In the genomic region with DNA sequence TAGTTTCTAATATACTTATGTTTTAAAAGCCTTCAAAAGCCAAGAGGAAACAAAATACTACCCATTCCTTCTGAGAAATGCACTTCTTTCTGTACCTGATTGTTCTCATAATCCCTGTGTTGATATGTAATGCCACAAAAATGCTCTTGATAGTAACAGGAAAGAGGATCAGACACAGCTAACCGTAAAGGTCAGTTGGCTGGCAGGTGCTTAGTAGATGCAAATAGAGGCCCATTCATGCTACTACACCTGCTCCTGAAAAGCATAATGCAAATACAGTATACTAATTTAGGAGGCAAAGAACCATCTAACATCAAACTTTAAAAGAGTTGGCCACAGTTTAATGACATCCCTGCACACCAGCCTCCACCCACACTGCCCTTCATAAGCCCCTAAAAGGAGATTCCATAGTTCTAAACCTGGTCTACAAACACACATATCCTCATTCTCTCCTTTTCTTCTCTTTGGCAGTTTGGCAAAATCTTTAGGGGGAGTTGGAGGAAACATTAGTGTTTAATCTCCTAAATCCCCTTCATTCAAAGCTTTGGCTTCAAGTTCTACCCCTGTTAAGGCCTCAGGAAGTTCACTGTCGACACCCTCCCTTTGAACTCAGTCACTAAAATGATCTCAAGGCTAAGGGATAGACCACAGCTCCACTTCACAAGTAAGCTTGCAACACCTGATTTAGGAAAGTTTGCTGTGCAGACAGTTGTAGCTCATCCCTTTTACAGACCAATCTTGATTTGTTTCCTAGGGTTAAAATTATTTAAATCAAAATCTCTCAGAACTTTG, we compare ENCODE assay signal across 11 cellular contexts. TPM values are rescaled to one million over a fixed set of nuclear protein-coding genes. Genes with fewer than 3 reads are reported as not detected.
DNase-seq lines count a peak whose midpoint lies in the region; ATAC-seq, FAIRE-seq and TF ChIP-seq lines count a peak whose summit lies in the region.
"Had no signal": no experiment of that assay in that cellular context is flagged by ENCODE, and none has a peak within 500 bp of the region (broad histone marks: within the 10 kb centered on the region; RNA-seq: fewer than 3 reads in every experiment).

No MANE protein-coding gene starts in this region.

- peak overlapping the region; percentile 18 for H3K4me3 Mint-ChIP-seq in activated CD4-positive, alpha-beta T cell treated with anti-CD3 and anti-CD28 coated beads, Interleukin-2, amount 10 ng/mL, durations not matched to agents 24 days and 14 days
- H3K4me3 Mint-ChIP-seq in nephron progenitor cell, result no peak overlapping the region
- H3K4me3 Mint-ChIP-seq: activated B cell treated with CpG ODN at 0.5 μM for 24 hours had no signal

- ATAC-seq in HG03095 (IDR thresholded peaks at IDR 0.05; ENCODE audit: unreplicated experiment), result no peak
- no peak for ATAC-seq in HG03439 (IDR thresholded peaks at IDR 0.05; ENCODE audit: unreplicated experiment)

- DNase-seq in activated CD4-positive, alpha-beta T cell treated with anti-CD3 and anti-CD28 coated beads, Interleukin-2, amount 10 ng/mL, durations not matched to agents 24 days and 14 days, result peak; percentile 67
- DNase-seq in activated CD4-positive, alpha-beta T cell treated with anti-CD3 and anti-CD28 coated beads for 1 hour, result no peak
- DNase-seq in NCI-H146 treated with DMSO at 0.1 percent for 48 hours (lab: John Stamatoyannopoulos, UW; ENCODE audit: unreplicated experiment) (peak; percentile 59), SHP77 treated with DMSO at 0.1 percent for 48 hours (lab: John Stamatoyannopoulos, UW) (peak; percentile 87), nephron progenitor cell (no peak), RCC 7860 (ENCODE audit: low spot score) (no peak)
- DNase-seq: activated B cell treated with CpG ODN at 0.5 μM for 24 hours, adrenal gland, NCI-H187 treated with DMSO at 0.1 percent for 48 hours had no signal

- no peaks in the 10 kb centered on the region for H3K27me3 Mint-ChIP-seq in activated CD4-positive, alpha-beta T cell treated with anti-CD3 and anti-CD28 coated beads, Interleukin-2, amount 10 ng/mL, durations not matched to agents 24 days and 14 days
- peaks cover 9% of the 10 kb centered on the region for H3K27me3 Mint-ChIP-seq in nephron progenitor cell (ENCODE audit: low read depth, poor library complexity)
- H3K27me3 Mint-ChIP-seq: activated B cell treated with CpG ODN at 0.5 μM for 24 hours had no signal

- no peak overlapping the region for H3K27ac Mint-ChIP-seq in activated CD4-positive, alpha-beta T cell treated with anti-CD3 and anti-CD28 coated beads, Interleukin-2, amount 10 ng/mL, durations not matched to agents 24 days and 14 days
- H3K27ac Mint-ChIP-seq in nephron progenitor cell, result peak overlapping the region; percentile 20
- H3K27ac Mint-ChIP-seq: activated B cell treated with CpG ODN at 0.5 μM for 24 hours had no signal

- no peak for TF ChIP-seq CTCF in nephron progenitor cell (IDR thresholded peaks at IDR 0.05)

- H3K9me3 Mint-ChIP-seq in activated CD4-positive, alpha-beta T cell treated with anti-CD3 and anti-CD28 coated beads, Interleukin-2, amount 10 ng/mL, durations not matched to agents 24 days and 14 days, result peaks cover 4% of the 10 kb centered on the region
- no peaks in the 10 kb centered on the region for H3K9me3 Mint-ChIP-seq in nephron progenitor cell
- H3K9me3 Mint-ChIP-seq: activated B cell treated with CpG ODN at 0.5 μM for 24 hours had no signal

- intact Hi-C loops in activated CD4-positive, alpha-beta T cell treated with anti-CD3 and anti-CD28 coated beads, Interleukin-2, amount 10 ng/mL, durations not matched to agents 24 days and 14 days (cut with micrococcal nuclease), result no loop called here

- peaks cover 34% of the 10 kb centered on the region for H3K4me1 Mint-ChIP-seq in activated CD4-positive, alpha-beta T cell treated with anti-CD3 and anti-CD28 coated beads, Interleukin-2, amount 10 ng/mL, durations not matched to agents 24 days and 14 days
- peaks cover 40% of the 10 kb centered on the region for H3K4me1 Mint-ChIP-seq in nephron progenitor cell

- no peak for FAIRE-seq in RCC 7860 (lab: Jason Lieb, UNC)

- peaks cover 3% of the 10 kb centered on the region for H3K36me3 Mint-ChIP-seq in activated CD4-positive, alpha-beta T cell treated with anti-CD3 and anti-CD28 coated beads, Interleukin-2, amount 10 ng/mL, durations not matched to agents 24 days and 14 days (ENCODE audit: low read depth)
- no peaks in the 10 kb centered on the region for H3K36me3 Mint-ChIP-seq in nephron progenitor cell (ENCODE audit: low read depth)

RNA-seq across cellular contexts. Expression of a gene that starts 2.9 kb away (rescaled TPM):
- 96.3 and 107 TPM in 2 replicates for total RNA-seq in activated CD4-positive, alpha-beta T cell treated with anti-CD3 and anti-CD28 coated beads, Interleukin-2, amount 10 ng/mL, durations not matched to agents 24 days and 14 days

Comparison
In these comparisons a context has a peak if more than half of its experiments do, and no peak if none do; other contexts are left out.
1. DNase-seq: peak in activated CD4-positive, alpha-beta T cell treated with anti-CD3 and anti-CD28 coated beads, Interleukin-2, amount 10 ng/mL, durations not matched to agents 24 days and 14 days (single experiment), NCI-H146 treated with DMSO at 0.1 percent for 48 hours (single experiment) and SHP77 treated with DMSO at 0.1 percent for 48 hours (single experiment); none in activated CD4-positive, alpha-beta T cell treated with anti-CD3 and anti-CD28 coated beads for 1 hour (single experiment), nephron progenitor cell (single experiment) and RCC 7860 (single experiment).